ENCODE assay signal across 8 cellular contexts in the genomic region with DNA sequence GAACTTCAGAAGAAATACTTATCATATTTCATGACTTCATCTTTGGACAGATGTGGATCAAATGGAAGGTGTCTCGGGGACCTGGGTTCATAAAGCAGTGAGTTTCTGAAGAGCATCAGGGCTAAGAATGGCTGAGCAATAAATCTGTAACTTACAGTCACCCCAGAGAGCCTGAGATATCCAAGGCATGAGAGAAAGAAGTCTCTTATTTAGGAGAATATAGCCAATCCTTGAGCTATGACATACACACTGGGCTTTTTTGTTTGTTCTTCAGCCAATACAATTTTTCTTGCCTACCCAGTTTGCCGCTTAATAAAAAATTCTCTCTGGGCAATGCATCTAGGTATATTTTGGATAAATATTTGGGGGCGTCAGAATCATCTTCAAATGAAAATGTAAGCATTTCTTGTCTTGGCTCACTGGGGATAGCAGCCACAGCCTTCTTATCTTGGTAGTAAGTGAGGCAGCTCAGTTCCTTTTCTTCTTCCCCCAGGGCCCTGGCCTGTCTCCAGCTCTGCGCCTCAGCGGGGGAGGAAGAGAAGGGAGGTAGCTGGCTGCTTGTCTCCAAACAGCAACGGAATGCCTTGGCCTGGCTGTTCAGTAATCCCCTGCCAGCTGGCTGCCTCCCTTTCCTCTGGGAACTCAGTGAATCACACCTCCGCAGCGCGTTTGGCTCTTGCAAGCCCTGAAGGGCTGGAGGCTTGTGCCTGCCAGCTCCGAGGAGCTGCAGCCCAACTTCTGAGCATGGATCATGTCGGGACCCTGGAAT.
DNase-seq lines count a peak whose midpoint lies in the region; ATAC-seq and TF ChIP-seq lines count a peak whose summit lies in the region.

No MANE protein-coding gene starts in this region.

- H3K27me3 ChIP-seq in left ventricle myocardium inferior (ENCODE audit: low read depth): peaks cover 40% of the 10 kb centered on the region

- no peak overlapping the region for H3K27ac ChIP-seq in left ventricle myocardium inferior (replicated peaks)

- no peaks in the 10 kb centered on the region for H3K36me3 ChIP-seq in left ventricle myocardium inferior

- H3K4me1 ChIP-seq in left ventricle myocardium inferior: peaks cover 29% of the 10 kb centered on the region

- peak overlapping the region; percentile 10 for H3K4me3 ChIP-seq in left ventricle myocardium inferior

- H3K9me3 ChIP-seq in left ventricle myocardium inferior (replicated peaks): no peaks in the 10 kb centered on the region

- intact Hi-C loops in left ventricle myocardium inferior (cut with micrococcal nuclease): no loop called here

- TF ChIP-seq CTCF in left ventricle myocardium inferior (IDR thresholded peaks at IDR 0.05; ENCODE audit: borderline replicate concordance) (no peak), GM20000 (IDR thresholded peaks at IDR 0.05; ENCODE audit: extremely low read depth, missing control alignments) (no peak)

- ATAC-seq in HG03378 (IDR thresholded peaks at IDR 0.05; ENCODE audit: unreplicated experiment): no peak

- DNase-seq in HT1080 (ENCODE audit: low read depth) (peak; percentile 98), amygdala (lab: John Stamatoyannopoulos, UW) (peak in 51 of 56 donors; percentile 26 to 91 (median 73)), left ventricle myocardium inferior (peak; percentile 95), renal cortical epithelial cell (ENCODE audit: low read depth) (peak; percentile 97), activated gamma-delta T cell treated with Interleukin-2 at 50 U/mL for 16 hours (no peak), NCI-H146 (lab: John Stamatoyannopoulos, UW) (no peak), GM20000 (ENCODE audit: low spot score) (no peak)

Comparison
In these comparisons a context has a peak if more than half of its experiments do, and no peak if none do; other contexts are left out.
1. DNase-seq: peak in HT1080 (single experiment), amygdala (51 of 56), left ventricle myocardium inferior (single experiment) and renal cortical epithelial cell (single experiment); none in activated gamma-delta T cell treated with Interleukin-2 at 50 U/mL for 16 hours (single experiment), NCI-H146 (single experiment) and GM20000 (single experiment).